ENCODE assay signal across 1 cellular context in the genomic region with DNA sequence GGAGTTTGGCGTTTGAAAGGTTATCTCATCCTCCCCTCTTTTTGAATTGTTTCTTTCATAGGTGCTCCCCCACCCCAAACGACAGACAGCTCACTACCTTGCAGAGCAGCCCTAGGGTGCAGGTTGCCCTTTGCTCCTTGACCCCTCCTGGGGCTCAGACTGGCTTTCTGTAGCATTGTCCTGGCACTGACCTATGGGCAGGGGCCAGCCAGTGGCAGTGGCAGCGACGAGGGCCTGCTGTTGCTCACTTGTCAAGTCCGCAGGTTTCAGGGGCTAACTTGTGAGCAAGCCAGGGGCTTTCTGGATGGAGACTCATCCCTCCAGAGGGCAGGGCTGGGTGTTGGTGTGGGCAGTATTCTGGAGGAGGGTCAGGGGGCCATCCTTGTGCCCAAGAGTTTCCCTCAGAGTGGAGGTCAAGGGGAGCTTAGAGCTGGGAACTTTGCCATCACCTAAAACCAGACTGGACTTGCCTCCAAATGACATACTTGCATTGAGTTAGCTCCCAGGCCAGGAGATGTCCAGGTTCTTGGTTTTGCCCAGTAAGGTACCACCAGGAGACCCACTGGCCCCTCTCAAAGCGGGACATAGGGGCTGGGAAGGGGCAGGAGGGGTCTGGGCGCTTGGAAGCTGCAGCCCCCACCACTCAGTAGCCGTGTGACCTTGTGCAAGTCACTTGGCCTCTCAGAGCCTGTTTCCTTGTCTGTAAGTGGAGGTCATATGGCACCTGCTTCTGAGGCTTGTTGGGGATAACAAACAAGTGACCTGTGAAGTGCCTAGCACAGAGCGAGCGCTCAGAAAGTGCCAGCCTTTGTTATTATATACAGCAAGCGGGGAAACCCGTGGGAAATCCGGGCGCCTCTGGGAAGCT.
TF ChIP-seq lines count a peak whose summit lies in the region.

No MANE protein-coding gene starts in this region.

TF ChIP-seq in HepG2, 621 proteins besides CTCF, POLR2A, EP300 and RAD21 (continued from another document and continues in another):
- TF ChIP-seq, protein P1, sequence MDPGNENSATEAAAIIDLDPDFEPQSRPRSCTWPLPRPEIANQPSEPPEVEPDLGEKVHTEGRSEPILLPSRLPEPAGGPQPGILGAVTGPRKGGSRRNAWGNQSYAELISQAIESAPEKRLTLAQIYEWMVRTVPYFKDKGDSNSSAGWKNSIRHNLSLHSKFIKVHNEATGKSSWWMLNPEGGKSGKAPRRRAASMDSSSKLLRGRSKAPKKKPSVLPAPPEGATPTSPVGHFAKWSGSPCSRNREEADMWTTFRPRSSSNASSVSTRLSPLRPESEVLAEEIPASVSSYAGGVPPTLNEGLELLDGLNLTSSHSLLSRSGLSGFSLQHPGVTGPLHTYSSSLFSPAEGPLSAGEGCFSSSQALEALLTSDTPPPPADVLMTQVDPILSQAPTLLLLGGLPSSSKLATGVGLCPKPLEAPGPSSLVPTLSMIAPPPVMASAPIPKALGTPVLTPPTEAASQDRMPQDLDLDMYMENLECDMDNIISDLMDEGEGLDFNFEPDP (CRISPR knock-in tag; conservative IDR thresholded peaks at IDR 0.05) = 0 out of 2 replicates have a peak, but pooled peaks have one; percentile 40
- TF ChIP-seq ZNF543 (CRISPR knock-in tag; IDR thresholded peaks at IDR 0.05) (0 out of 2 replicates have a peak, but pooled peaks have one; percentile 15), MTA1 (CRISPR knock-in tag; IDR thresholded peaks at IDR 0.05; ENCODE audit: borderline replicate concordance) (0 out of 2 replicates have a peak, but pooled peaks have one; percentile 30), RXRA (CRISPR knock-in tag; IDR thresholded peaks at IDR 0.05) (0 out of 2 replicates have a peak, but pooled peaks have one; percentile 23), ZBTB42 (CRISPR knock-in tag; IDR thresholded peaks at IDR 0.05) (peak; percentile 70; the same call in 1 of the 2 replicates), HNF4A (CRISPR knock-in tag; IDR thresholded peaks at IDR 0.05) (peak; percentile 77), ZNF383 (CRISPR knock-in tag; IDR thresholded peaks at IDR 0.05; ENCODE audit: borderline replicate concordance) (0 out of 2 replicates have a peak, but pooled peaks have one; percentile 1), SOX13 (IDR thresholded peaks at IDR 0.05) (no peak), SOX13 (CRISPR knock-in tag; conservative IDR thresholded peaks at IDR 0.05 in 1 of 2, IDR thresholded peaks at IDR 0.05 in 1 of 2) (peak in 1 of 2 experiments; percentile 31; a peak in 1 of 4 replicates), ATF7-NPFF (CRISPR knock-in tag; IDR thresholded peaks at IDR 0.05; ENCODE audit: low read depth) (peak; percentile 2; the same call in 1 of the 2 replicates), HNF4G (IDR thresholded peaks at IDR 0.05; ENCODE audit: borderline replicate concordance, low read depth, low read length) (peak; percentile 43; the same call in 1 of the 2 replicates), HNF4G (CRISPR knock-in tag; IDR thresholded peaks at IDR 0.05; ENCODE audit: borderline replicate concordance, low read depth) (no peak), PAWR (CRISPR knock-in tag; IDR thresholded peaks at IDR 0.05; ENCODE audit: borderline replicate concordance) (no peak), ZNF501 (CRISPR knock-in tag; IDR thresholded peaks at IDR 0.05) (peak; percentile 66; the same call in 1 of the 2 replicates), ZNF205 (CRISPR knock-in tag; IDR thresholded peaks at IDR 0.05) (peak; percentile 99), NR2F6 (IDR thresholded peaks at IDR 0.05) (no peak), NR2F6 (CRISPR knock-in tag; IDR thresholded peaks at IDR 0.05) (peak; percentile 66; the same call in 1 of the 2 replicates), MBD4 (IDR thresholded peaks at IDR 0.05; ENCODE audit: borderline replicate concordance, low read length) (no peak), NFKB2 (CRISPR knock-in tag; IDR thresholded peaks at IDR 0.05; ENCODE audit: borderline replicate concordance) (0 out of 2 replicates have a peak, but pooled peaks have one; percentile 6), ZNF34 (CRISPR knock-in tag; IDR thresholded peaks at IDR 0.05; ENCODE audit: borderline replicate concordance) (peak; percentile 0; the same call in 1 of the 2 replicates), ZNF124 (CRISPR knock-in tag; IDR thresholded peaks at IDR 0.05) (no peak), ZNF253 (CRISPR knock-in tag; IDR thresholded peaks at IDR 0.05; ENCODE audit: borderline replicate concordance) (no peak), MXD4 (CRISPR knock-in tag; IDR thresholded peaks at IDR 0.05) (0 out of 2 replicates have a peak, but pooled peaks have one; percentile 9), ZNF263 (CRISPR knock-in tag; IDR thresholded peaks at IDR 0.05) (peak; percentile 60; the same call in 1 of the 2 replicates), RARA (CRISPR knock-in tag; IDR thresholded peaks at IDR 0.05) (0 out of 2 replicates have a peak, but pooled peaks have one; percentile 36), RBM39 (IDR thresholded peaks at IDR 0.05; ENCODE audit: low read depth, low read length, poor library complexity, severe bottlenecking) (peak; percentile 4)
- TF ChIP-seq, protein P2, sequence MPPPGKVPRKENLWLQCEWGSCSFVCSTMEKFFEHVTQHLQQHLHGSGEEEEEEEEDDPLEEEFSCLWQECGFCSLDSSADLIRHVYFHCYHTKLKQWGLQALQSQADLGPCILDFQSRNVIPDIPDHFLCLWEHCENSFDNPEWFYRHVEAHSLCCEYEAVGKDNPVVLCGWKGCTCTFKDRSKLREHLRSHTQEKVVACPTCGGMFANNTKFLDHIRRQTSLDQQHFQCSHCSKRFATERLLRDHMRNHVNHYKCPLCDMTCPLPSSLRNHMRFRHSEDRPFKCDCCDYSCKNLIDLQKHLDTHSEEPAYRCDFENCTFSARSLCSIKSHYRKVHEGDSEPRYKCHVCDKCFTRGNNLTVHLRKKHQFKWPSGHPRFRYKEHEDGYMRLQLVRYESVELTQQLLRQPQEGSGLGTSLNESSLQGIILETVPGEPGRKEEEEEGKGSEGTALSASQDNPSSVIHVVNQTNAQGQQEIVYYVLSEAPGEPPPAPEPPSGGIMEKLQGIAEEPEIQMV (CRISPR knock-in tag; IDR thresholded peaks at IDR 0.05; ENCODE audit: low read depth) = 0 out of 2 replicates have a peak, but pooled peaks have one; percentile 31
- TF ChIP-seq, protein P3, sequence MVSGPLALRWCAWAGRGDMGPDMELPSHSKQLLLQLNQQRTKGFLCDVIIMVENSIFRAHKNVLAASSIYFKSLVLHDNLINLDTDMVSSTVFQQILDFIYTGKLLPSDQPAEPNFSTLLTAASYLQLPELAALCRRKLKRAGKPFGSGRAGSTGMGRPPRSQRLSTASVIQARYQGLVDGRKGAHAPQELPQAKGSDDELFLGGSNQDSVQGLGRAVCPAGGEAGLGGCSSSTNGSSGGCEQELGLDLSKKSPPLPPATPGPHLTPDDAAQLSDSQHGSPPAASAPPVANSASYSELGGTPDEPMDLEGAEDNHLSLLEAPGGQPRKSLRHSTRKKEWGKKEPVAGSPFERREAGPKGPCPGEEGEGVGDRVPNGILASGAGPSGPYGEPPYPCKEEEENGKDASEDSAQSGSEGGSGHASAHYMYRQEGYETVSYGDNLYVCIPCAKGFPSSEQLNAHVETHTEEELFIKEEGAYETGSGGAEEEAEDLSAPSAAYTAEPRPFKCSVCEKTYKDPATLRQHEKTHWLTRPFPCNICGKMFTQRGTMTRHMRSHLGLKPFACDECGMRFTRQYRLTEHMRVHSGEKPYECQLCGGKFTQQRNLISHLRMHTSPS (CRISPR knock-in tag; IDR thresholded peaks at IDR 0.05; ENCODE audit: low read depth) = peak; percentile 90
- TF ChIP-seq, protein P4, sequence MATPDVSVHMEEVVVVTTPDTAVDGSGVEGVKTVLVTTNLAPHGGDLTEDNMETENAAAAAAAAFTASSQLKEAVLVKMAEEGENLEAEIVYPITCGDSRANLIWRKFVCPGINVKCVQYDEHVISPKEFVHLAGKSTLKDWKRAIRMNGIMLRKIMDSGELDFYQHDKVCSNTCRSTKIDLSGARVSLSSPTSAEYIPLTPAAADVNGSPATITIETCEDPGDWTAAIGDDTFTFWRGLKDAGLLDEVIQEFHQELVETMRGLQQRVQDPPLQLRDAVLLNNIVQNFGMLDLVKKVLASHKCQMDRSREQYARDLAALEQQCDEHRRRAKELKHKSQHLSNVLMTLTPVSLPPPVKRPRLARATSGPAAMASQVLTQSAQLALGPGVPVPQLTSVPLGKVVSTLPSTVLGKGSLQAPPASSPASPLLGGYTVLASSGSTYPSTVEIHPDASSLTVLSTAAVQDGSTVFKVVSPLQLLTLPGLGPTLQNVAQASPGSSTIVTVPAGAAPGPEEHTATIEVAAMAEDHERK (CRISPR knock-in tag; IDR thresholded peaks at IDR 0.05; ENCODE audit: low read depth) = no peak
- TF ChIP-seq, protein P5, sequence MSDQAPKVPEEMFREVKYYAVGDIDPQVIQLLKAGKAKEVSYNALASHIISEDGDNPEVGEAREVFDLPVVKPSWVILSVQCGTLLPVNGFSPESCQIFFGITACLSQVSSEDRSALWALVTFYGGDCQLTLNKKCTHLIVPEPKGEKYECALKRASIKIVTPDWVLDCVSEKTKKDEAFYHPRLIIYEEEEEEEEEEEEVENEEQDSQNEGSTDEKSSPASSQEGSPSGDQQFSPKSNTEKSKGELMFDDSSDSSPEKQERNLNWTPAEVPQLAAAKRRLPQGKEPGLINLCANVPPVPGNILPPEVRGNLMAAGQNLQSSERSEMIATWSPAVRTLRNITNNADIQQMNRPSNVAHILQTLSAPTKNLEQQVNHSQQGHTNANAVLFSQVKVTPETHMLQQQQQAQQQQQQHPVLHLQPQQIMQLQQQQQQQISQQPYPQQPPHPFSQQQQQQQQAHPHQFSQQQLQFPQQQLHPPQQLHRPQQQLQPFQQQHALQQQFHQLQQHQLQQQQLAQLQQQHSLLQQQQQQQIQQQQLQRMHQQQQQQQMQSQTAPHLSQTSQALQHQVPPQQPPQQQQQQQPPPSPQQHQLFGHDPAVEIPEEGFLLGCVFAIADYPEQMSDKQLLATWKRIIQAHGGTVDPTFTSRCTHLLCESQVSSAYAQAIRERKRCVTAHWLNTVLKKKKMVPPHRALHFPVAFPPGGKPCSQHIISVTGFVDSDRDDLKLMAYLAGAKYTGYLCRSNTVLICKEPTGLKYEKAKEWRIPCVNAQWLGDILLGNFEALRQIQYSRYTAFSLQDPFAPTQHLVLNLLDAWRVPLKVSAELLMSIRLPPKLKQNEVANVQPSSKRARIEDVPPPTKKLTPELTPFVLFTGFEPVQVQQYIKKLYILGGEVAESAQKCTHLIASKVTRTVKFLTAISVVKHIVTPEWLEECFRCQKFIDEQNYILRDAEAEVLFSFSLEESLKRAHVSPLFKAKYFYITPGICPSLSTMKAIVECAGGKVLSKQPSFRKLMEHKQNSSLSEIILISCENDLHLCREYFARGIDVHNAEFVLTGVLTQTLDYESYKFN (CRISPR knock-in tag; conservative IDR thresholded peaks at IDR 0.05) = peak; percentile 36; the same call in 1 of the 2 replicates
- TF ChIP-seq, protein P6, sequence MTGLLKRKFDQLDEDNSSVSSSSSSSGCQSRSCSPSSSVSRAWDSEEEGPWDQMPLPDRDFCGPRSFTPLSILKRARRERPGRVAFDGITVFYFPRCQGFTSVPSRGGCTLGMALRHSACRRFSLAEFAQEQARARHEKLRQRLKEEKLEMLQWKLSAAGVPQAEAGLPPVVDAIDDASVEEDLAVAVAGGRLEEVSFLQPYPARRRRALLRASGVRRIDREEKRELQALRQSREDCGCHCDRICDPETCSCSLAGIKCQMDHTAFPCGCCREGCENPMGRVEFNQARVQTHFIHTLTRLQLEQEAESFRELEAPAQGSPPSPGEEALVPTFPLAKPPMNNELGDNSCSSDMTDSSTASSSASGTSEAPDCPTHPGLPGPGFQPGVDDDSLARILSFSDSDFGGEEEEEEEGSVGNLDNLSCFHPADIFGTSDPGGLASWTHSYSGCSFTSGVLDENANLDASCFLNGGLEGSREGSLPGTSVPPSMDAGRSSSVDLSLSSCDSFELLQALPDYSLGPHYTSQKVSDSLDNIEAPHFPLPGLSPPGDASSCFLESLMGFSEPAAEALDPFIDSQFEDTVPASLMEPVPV (CRISPR knock-in tag; IDR thresholded peaks at IDR 0.05) = peak; percentile 38; the same call in 1 of the 2 replicates
- TF ChIP-seq, protein P7, sequence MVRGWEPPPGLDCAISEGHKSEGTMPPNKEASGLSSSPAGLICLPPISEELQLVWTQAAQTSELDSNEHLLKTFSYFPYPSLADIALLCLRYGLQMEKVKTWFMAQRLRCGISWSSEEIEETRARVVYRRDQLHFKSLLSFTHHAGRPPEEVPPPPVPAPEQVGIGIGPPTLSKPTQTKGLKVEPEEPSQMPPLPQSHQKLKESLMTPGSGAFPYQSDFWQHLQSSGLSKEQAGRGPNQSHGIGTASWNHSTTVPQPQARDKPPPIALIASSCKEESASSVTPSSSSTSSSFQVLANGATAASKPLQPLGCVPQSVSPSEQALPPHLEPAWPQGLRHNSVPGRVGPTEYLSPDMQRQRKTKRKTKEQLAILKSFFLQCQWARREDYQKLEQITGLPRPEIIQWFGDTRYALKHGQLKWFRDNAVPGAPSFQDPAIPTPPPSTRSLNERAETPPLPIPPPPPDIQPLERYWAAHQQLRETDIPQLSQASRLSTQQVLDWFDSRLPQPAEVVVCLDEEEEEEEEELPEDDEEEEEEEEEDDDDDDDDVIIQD (CRISPR knock-in tag; IDR thresholded peaks at IDR 0.05; ENCODE audit: low read depth) = no peak
- TF ChIP-seq, protein P8, sequence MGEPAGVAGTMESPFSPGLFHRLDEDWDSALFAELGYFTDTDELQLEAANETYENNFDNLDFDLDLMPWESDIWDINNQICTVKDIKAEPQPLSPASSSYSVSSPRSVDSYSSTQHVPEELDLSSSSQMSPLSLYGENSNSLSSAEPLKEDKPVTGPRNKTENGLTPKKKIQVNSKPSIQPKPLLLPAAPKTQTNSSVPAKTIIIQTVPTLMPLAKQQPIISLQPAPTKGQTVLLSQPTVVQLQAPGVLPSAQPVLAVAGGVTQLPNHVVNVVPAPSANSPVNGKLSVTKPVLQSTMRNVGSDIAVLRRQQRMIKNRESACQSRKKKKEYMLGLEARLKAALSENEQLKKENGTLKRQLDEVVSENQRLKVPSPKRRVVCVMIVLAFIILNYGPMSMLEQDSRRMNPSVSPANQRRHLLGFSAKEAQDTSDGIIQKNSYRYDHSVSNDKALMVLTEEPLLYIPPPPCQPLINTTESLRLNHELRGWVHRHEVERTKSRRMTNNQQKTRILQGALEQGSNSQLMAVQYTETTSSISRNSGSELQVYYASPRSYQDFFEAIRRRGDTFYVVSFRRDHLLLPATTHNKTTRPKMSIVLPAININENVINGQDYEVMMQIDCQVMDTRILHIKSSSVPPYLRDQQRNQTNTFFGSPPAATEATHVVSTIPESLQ (CRISPR knock-in tag; conservative IDR thresholded peaks at IDR 0.05) = no peak
- TF ChIP-seq, protein P9, sequence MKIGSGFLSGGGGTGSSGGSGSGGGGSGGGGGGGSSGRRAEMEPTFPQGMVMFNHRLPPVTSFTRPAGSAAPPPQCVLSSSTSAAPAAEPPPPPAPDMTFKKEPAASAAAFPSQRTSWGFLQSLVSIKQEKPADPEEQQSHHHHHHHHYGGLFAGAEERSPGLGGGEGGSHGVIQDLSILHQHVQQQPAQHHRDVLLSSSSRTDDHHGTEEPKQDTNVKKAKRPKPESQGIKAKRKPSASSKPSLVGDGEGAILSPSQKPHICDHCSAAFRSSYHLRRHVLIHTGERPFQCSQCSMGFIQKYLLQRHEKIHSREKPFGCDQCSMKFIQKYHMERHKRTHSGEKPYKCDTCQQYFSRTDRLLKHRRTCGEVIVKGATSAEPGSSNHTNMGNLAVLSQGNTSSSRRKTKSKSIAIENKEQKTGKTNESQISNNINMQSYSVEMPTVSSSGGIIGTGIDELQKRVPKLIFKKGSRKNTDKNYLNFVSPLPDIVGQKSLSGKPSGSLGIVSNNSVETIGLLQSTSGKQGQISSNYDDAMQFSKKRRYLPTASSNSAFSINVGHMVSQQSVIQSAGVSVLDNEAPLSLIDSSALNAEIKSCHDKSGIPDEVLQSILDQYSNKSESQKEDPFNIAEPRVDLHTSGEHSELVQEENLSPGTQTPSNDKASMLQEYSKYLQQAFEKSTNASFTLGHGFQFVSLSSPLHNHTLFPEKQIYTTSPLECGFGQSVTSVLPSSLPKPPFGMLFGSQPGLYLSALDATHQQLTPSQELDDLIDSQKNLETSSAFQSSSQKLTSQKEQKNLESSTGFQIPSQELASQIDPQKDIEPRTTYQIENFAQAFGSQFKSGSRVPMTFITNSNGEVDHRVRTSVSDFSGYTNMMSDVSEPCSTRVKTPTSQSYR (CRISPR knock-in tag; IDR thresholded peaks at IDR 0.05; ENCODE audit: borderline replicate concordance) = peak; percentile 12; the same call in 1 of the 2 replicates
